ENCODE assay signal across 8 cellular contexts in genomic region chr16:56681939-56682702, GRCh38. TPM values are rescaled to one million over a fixed set of nuclear protein-coding genes. Genes with fewer than 3 reads are reported as not detected.
DNase-seq lines count a peak whose midpoint lies in the region; ATAC-seq and TF ChIP-seq lines count a peak whose summit lies in the region.

TSS of gene MT1X (plus strand) at chr16:56682470. CDS start at chr16:56682541, 71 bp downstream.

- H3K27ac ChIP-seq in right atrium auricular region (peak within 1 kb of the TSS; percentile 86 to 87), vagina (peak within 1 kb of the TSS; percentile 80)

- no peaks in the 10 kb centered on the region for H3K36me3 Mint-ChIP-seq in T-helper 17 cell (ENCODE audit: low read depth)

- DNase-seq in NCI-H1694 (lab: John Stamatoyannopoulos, UW) (peak; percentile 81), T-helper 17 cell (peak; percentile 71 to 87 (median 78)), amygdala (lab: John Stamatoyannopoulos, UW) (peak in 54 of 56 donors; percentile 28 to 90 (median 76)), right atrium auricular region (ENCODE audit: low spot score) (peak; percentile 97), putamen (ENCODE audit: low spot score) (peak; percentile 89), vagina (ENCODE audit: extremely low spot score in 2 of 2) (peak in 1 of 2 donors; percentile 98)

- TF ChIP-seq POLR2A in GM15510 (IDR thresholded peaks at IDR 0.05; ENCODE audit: borderline replicate concordance, extremely low read depth, insufficient read length) (peak; percentile 86), vagina (IDR thresholded peaks at IDR 0.05) (peak in 1 of 2 donors; percentile 96)

- TF ChIP-seq CTCF in right atrium auricular region (IDR thresholded peaks at IDR 0.05) (no peak), vagina (IDR thresholded peaks at IDR 0.05) (no peak)

- peak within 1 kb of the TSS; percentile 94 for H3K27ac Mint-ChIP-seq in T-helper 17 cell

- no peaks in the 10 kb centered on the region for H3K27me3 ChIP-seq in right atrium auricular region
- H3K27me3 ChIP-seq in vagina: no peaks in the 10 kb centered on the region

- H3K4me3 Mint-ChIP-seq in T-helper 17 cell: peak within 1 kb of the TSS; percentile 92

- H3K4me1 ChIP-seq in right atrium auricular region (peaks cover 0 to 40% of the 10 kb centered on the region in 2 donors), vagina (peaks cover 24% of the 10 kb centered on the region)

- H3K4me1 Mint-ChIP-seq in T-helper 17 cell: peaks cover 12% of the 10 kb centered on the region

- intact Hi-C loops in vagina (cut with DNase I): loop anchor here (2.0 to 5.0 kb wide), 2 partner anchors 55 to 75 kb away; partner anchors contain the start of gene MT1E

- no peaks in the 10 kb centered on the region for H3K27me3 Mint-ChIP-seq in T-helper 17 cell

- ATAC-seq in HG02852 (IDR thresholded peaks at IDR 0.05; ENCODE audit: unreplicated experiment): peak; percentile 98
- peak; percentile 99 for ATAC-seq in T-helper 17 cell

- H3K36me3 ChIP-seq in right atrium auricular region: peaks cover 4% of the 10 kb centered on the region
- H3K36me3 ChIP-seq in vagina: no peaks in the 10 kb centered on the region

- H3K4me3 ChIP-seq in right atrium auricular region (peak within 1 kb of the TSS; percentile 59 to 60), vagina (peak within 1 kb of the TSS; percentile 59 to 75)

- H3K9me3 ChIP-seq in T-helper 17 cell (ENCODE audit: control insufficient read depth, low read length, poor library complexity, severe bottlenecking) (no peaks in the 10 kb centered on the region), right atrium auricular region (no peaks in the 10 kb centered on the region), vagina (no peaks in the 10 kb centered on the region)

RNA-seq across cellular contexts. Expression of gene MT1X, which starts in this region (rescaled TPM):
- total RNA-seq in T-helper 17 cell: 10 to 100 TPM; 22.0 to 22.1 TPM
- total RNA-seq in right atrium auricular region: 100 to 1,000 TPM; 193 to 287 TPM
- total RNA-seq in vagina: 3,049 TPM

Comparison
In these comparisons a context has a peak if more than half of its experiments do, and no peak if none do; other contexts are left out.
1. RNA of gene MT1X (total RNA-seq): 3,049 TPM in vagina (single experiment); 193 to 287 TPM in right atrium auricular region and 22.0 to 22.1 TPM in T-helper 17 cell; every median in the first group is over 10 times any median in the second.